ENCODE assay signal across 9 cellular contexts in the genomic region with DNA sequence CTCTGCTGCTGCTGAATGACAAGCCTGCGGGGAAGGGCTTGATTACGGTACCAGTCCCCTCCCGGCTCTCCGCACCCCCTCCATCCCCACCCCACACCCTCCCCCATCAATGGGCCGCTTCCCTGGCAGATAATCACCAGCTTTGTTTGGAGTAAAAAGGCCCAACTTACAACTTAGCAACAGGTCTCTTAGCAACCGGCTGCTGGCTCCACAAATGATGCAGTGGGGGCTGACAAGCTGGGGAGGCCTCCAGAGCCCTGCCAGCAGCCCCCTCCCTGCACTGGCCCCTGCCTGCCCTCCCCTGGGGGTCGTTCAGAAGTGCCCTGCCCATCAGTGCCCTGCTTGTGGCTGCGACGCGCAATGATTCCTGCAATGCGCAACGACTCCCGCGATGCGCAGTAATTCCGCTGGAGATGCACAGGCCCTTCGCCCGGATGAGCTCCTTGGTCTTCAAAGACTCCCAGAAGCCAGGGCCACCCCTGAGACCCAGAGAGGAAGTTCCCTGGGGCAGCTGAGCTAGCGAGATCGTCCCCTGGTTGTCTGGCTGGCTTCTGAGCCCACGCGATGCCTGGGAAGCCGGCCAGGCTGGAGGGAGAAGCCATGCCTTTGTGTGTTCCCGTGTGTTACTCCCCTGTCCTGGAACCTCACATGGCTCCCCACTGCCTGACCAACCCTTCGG. TPM values are rescaled to one million over a fixed set of nuclear protein-coding genes. Genes with fewer than 3 reads are reported as not detected.
A peak's percentile ranks its signal among the peaks of the same experiment; 100 is the strongest.
DNase-seq lines count a peak whose midpoint lies in the region; ATAC-seq and TF ChIP-seq lines count a peak whose summit lies in the region.
"Had no signal": no experiment of that assay in that cellular context is flagged by ENCODE, and none has a peak within 500 bp of the region (broad histone marks: within the 10 kb centered on the region; RNA-seq: fewer than 3 reads in every experiment).

No MANE protein-coding gene starts in this region.

- peak overlapping the region; percentile 18 for H3K4me3 ChIP-seq in left ventricle myocardium inferior

- peaks cover 30% of the 10 kb centered on the region for H3K4me1 ChIP-seq in left ventricle myocardium inferior

- DNase-seq in MV-4-11 (lab: John Stamatoyannopoulos, UW) (peak; percentile 27), amygdala (lab: John Stamatoyannopoulos, UW) (peak in 55 of 56 donors; percentile 65 to 94 (median 87)), left ventricle myocardium inferior (peak; percentile 78), posterior vena cava (ENCODE audit: low spot score) (peak; percentile 89), DMS79 treated with DMSO at 0.1 percent for 48 hours (lab: John Stamatoyannopoulos, UW) (no peak), progenitor cell of endocrine pancreas (ENCODE audit: low spot score, unreplicated experiment) (no peak), erythroblast (lab: John Stamatoyannopoulos, UW) (no peak)
- DNase-seq in activated CD8-positive, alpha-beta T cell treated with anti-CD3 and anti-CD28 coated beads for 36 hours: no peak
- DNase-seq: activated CD4-positive, alpha-beta memory T cell treated with anti-CD3 and anti-CD28 coated beads, Interleukin-2, amount 10 ng/mL, durations not matched to agents 7 days and 5 days had no signal

- CTCF ChIA-PET in activated CD8-positive, alpha-beta T cell treated with anti-CD3 and anti-CD28 coated beads for 36 hours (lab: Charles Lee): no interaction called here

- POLR2A ChIA-PET in activated CD8-positive, alpha-beta T cell treated with anti-CD3 and anti-CD28 coated beads for 36 hours (lab: Charles Lee): no interaction called here

- H3K36me3 ChIP-seq in left ventricle myocardium inferior: peaks cover 22% of the 10 kb centered on the region

- peaks cover 3% of the 10 kb centered on the region for H3K4me1 Mint-ChIP-seq in progenitor cell of endocrine pancreas (ENCODE audit: low read depth)
- H3K4me1 Mint-ChIP-seq in activated CD8-positive, alpha-beta T cell treated with anti-CD3 and anti-CD28 coated beads for 36 hours (ENCODE audit: low read depth): peaks cover 8% of the 10 kb centered on the region
- H3K4me1 Mint-ChIP-seq: activated CD4-positive, alpha-beta memory T cell treated with anti-CD3 and anti-CD28 coated beads, Interleukin-2, amount 10 ng/mL, durations not matched to agents 7 days and 5 days had no signal

- H3K9me3 ChIP-seq in left ventricle myocardium inferior (replicated peaks): no peaks in the 10 kb centered on the region

- no peak overlapping the region for H3K27ac Mint-ChIP-seq in progenitor cell of endocrine pancreas
- H3K27ac Mint-ChIP-seq in activated CD8-positive, alpha-beta T cell treated with anti-CD3 and anti-CD28 coated beads for 36 hours: no peak overlapping the region
- H3K27ac Mint-ChIP-seq: activated CD4-positive, alpha-beta memory T cell treated with anti-CD3 and anti-CD28 coated beads, Interleukin-2, amount 10 ng/mL, durations not matched to agents 7 days and 5 days had no signal

- peak overlapping the region; percentile 58 for H3K27ac ChIP-seq in left ventricle myocardium inferior (replicated peaks)

- ATAC-seq in activated CD8-positive, alpha-beta T cell treated with anti-CD3 and anti-CD28 coated beads for 36 hours: no peak

- TF ChIP-seq POLR2A in erythroblast (IDR thresholded peaks at IDR 0.05; ENCODE audit: low read length): no peak

- TF ChIP-seq CTCF in left ventricle myocardium inferior (IDR thresholded peaks at IDR 0.05; ENCODE audit: borderline replicate concordance): no peak
- no peak for TF ChIP-seq CTCF in progenitor cell of endocrine pancreas (IDR thresholded peaks at IDR 0.05; ENCODE audit: unreplicated experiment)
- no peak for TF ChIP-seq CTCF in activated CD8-positive, alpha-beta T cell treated with anti-CD3 and anti-CD28 coated beads for 36 hours (IDR thresholded peaks at IDR 0.05)

- no peaks in the 10 kb centered on the region for H3K9me3 Mint-ChIP-seq in progenitor cell of endocrine pancreas (ENCODE audit: low read depth)
- H3K9me3 Mint-ChIP-seq in activated CD8-positive, alpha-beta T cell treated with anti-CD3 and anti-CD28 coated beads for 36 hours: no peaks in the 10 kb centered on the region
- H3K9me3 Mint-ChIP-seq: activated CD4-positive, alpha-beta memory T cell treated with anti-CD3 and anti-CD28 coated beads, Interleukin-2, amount 10 ng/mL, durations not matched to agents 7 days and 5 days had no signal

- no peaks in the 10 kb centered on the region for H3K36me3 Mint-ChIP-seq in progenitor cell of endocrine pancreas (ENCODE audit: insufficient read depth)
- no peaks in the 10 kb centered on the region for H3K36me3 Mint-ChIP-seq in activated CD8-positive, alpha-beta T cell treated with anti-CD3 and anti-CD28 coated beads for 36 hours (ENCODE audit: low read depth)

- no peaks in the 10 kb centered on the region for H3K27me3 ChIP-seq in left ventricle myocardium inferior (ENCODE audit: low read depth)

- H3K27me3 Mint-ChIP-seq in progenitor cell of endocrine pancreas: no peaks in the 10 kb centered on the region
- H3K27me3 Mint-ChIP-seq in activated CD8-positive, alpha-beta T cell treated with anti-CD3 and anti-CD28 coated beads for 36 hours: no peaks in the 10 kb centered on the region
- H3K27me3 Mint-ChIP-seq: activated CD4-positive, alpha-beta memory T cell treated with anti-CD3 and anti-CD28 coated beads, Interleukin-2, amount 10 ng/mL, durations not matched to agents 7 days and 5 days had no signal

- intact Hi-C loops in left ventricle myocardium inferior (cut with micrococcal nuclease): no loop called here
- intact Hi-C loops in posterior vena cava (cut with DNase I): no loop called here
- intact Hi-C loops in activated CD8-positive, alpha-beta T cell treated with anti-CD3 and anti-CD28 coated beads for 36 hours (cut with micrococcal nuclease): no loop called here

- no peak overlapping the region for H3K4me3 Mint-ChIP-seq in progenitor cell of endocrine pancreas (ENCODE audit: low read depth)
- no peak overlapping the region for H3K4me3 Mint-ChIP-seq in activated CD8-positive, alpha-beta T cell treated with anti-CD3 and anti-CD28 coated beads for 36 hours
- H3K4me3 Mint-ChIP-seq: activated CD4-positive, alpha-beta memory T cell treated with anti-CD3 and anti-CD28 coated beads, Interleukin-2, amount 10 ng/mL, durations not matched to agents 7 days and 5 days had no signal

RNA-seq across cellular contexts. Expression of a gene that starts 23.3 kb away (rescaled TPM):
- total RNA-seq in left ventricle myocardium inferior: 13.7 TPM
- total RNA-seq in posterior vena cava: 10 to 100 TPM; 26.7 to 28.4 TPM
- total RNA-seq in progenitor cell of endocrine pancreas: 6.7 and 10.1 TPM in 2 replicates
- total RNA-seq in activated CD8-positive, alpha-beta T cell treated with anti-CD3 and anti-CD28 coated beads for 36 hours: 10 to 100 TPM; 18.6 to 20.6 TPM

Comparison
In these comparisons a context has a peak if more than half of its experiments do, and no peak if none do; other contexts are left out.
1. DNase-seq: peak in MV-4-11 (single experiment), amygdala (55 of 56), left ventricle myocardium inferior (single experiment) and posterior vena cava (single experiment); none in DMS79 treated with DMSO at 0.1 percent for 48 hours (single experiment), progenitor cell of endocrine pancreas (single experiment), erythroblast (0 of 2) and activated CD8-positive, alpha-beta T cell treated with anti-CD3 and anti-CD28 coated beads for 36 hours (single experiment).